Comparison of ENCODE assay signal across 19 cellular contexts in genomic region chr4:87086143-87086805, GRCh38.
A peak's percentile ranks its signal among the peaks of the same experiment; 100 is the strongest.
DNase-seq lines count a peak whose midpoint lies in the region; ATAC-seq and TF ChIP-seq lines count a peak whose summit lies in the region.
"Had no signal": no experiment of that assay in that cellular context is flagged by ENCODE, and none has a peak within 500 bp of the region (broad histone marks: within the 10 kb centered on the region; RNA-seq: fewer than 3 reads in every experiment).

No MANE protein-coding gene starts in this region.

- peaks cover 10% of the 10 kb centered on the region for H3K79me1 ChIP-seq in H9 (ENCODE audit: insufficient read depth, low read depth, low read length, poor library complexity, severe bottlenecking)
- no peaks in the 10 kb centered on the region for H3K79me1 ChIP-seq in trophoblast cell (ENCODE audit: low read length)

- no peaks in the 10 kb centered on the region for H3K27me3 ChIP-seq in BLaER1 treated with 17β-estradiol and CSF1 and Interleukin-3, amounts not matched to agents 10 nM and 100 nM
- no peaks in the 10 kb centered on the region for H3K27me3 ChIP-seq in H9 (ENCODE audit: insufficient read depth, low read length)
- H3K27me3 ChIP-seq in rectal smooth muscle tissue (ENCODE audit: control insufficient read depth, insufficient read depth, low read length): no peaks in the 10 kb centered on the region
- H3K27me3 ChIP-seq in trophoblast cell (ENCODE audit: insufficient read depth, low read length): no peaks in the 10 kb centered on the region
- no peaks in the 10 kb centered on the region for H3K27me3 ChIP-seq in endodermal cell (ENCODE audit: control insufficient read depth, insufficient read depth, low read length, poor library complexity, severe bottlenecking)

- H3T11ph ChIP-seq in H9 (ENCODE audit: low read length): no peak overlapping the region

- H4K12ac ChIP-seq in trophoblast cell (ENCODE audit: low read depth, low read length): no peak overlapping the region

- H3K9ac ChIP-seq in BLaER1 treated with 17β-estradiol and CSF1 and Interleukin-3, amounts not matched to agents 10 nM and 100 nM: no peak overlapping the region
- H3K9ac ChIP-seq in H9 (ENCODE audit: extremely low read depth, insufficient read length, low read length) (no peak overlapping the region), rectal smooth muscle tissue (ENCODE audit: low read length) (no peak overlapping the region), trophoblast cell (ENCODE audit: low read length) (no peak overlapping the region), endodermal cell (ENCODE audit: extremely low read depth, low read length, poor library complexity, severe bottlenecking) (no peak overlapping the region)

- H3K4me1 ChIP-seq in BLaER1 treated with 17β-estradiol and CSF1 and Interleukin-3, amounts not matched to agents 10 nM and 100 nM: peaks cover 47 to 93% (median 65%) of the 10 kb centered on the region in 10 experiments
- H3K4me1 ChIP-seq in H9 (ENCODE audit: insufficient read depth, low read length) (peaks cover 2% of the 10 kb centered on the region; the same call in 1 of the 2 replicates), rectal smooth muscle tissue (ENCODE audit: control insufficient read depth, insufficient read depth, low read length) (peaks cover 35% of the 10 kb centered on the region), trophoblast cell (ENCODE audit: control insufficient read depth in 1 of 2, insufficient read depth in 2 of 2, low read length in 2 of 2) (peaks cover 0 to 2% of the 10 kb centered on the region in 2 experiments), endodermal cell (ENCODE audit: control insufficient read depth, insufficient read depth, low read length) (no peaks in the 10 kb centered on the region)

- H3K9me3 Mint-ChIP-seq in H9 (no peaks in the 10 kb centered on the region), endodermal cell (no peaks in the 10 kb centered on the region)
- H3K9me3 Mint-ChIP-seq in dendritic cell treated with granulocyte-macrophage colony-stimulating factor and Interleukin-4, amounts not matched to agents 40 ng/mL and 50 ng/mL, for 4 days: no peaks in the 10 kb centered on the region

- H4K5ac ChIP-seq in H9 (ENCODE audit: insufficient read length, low read depth, low read length): no peak overlapping the region

- H3K36me3 ChIP-seq in BLaER1 treated with 17β-estradiol and CSF1 and Interleukin-3, amounts not matched to agents 10 nM and 100 nM: peaks cover 65 to 95% (median 84%) of the 10 kb centered on the region in 11 experiments
- peaks cover 2% of the 10 kb centered on the region for H3K36me3 ChIP-seq in rectal smooth muscle tissue (ENCODE audit: control insufficient read depth, insufficient read depth, low read length)
- no peaks in the 10 kb centered on the region for H3K36me3 ChIP-seq in trophoblast cell (ENCODE audit: control insufficient read depth in 1 of 2, insufficient read depth in 2 of 2, low read length in 2 of 2)
- H3K36me3 ChIP-seq in endodermal cell (ENCODE audit: control insufficient read depth, insufficient read depth, low read length): peaks cover 82% of the 10 kb centered on the region

- no peak overlapping the region for H2AFZ ChIP-seq in H9 (ENCODE audit: low read length)
- no peak overlapping the region for H2AFZ ChIP-seq in trophoblast cell (ENCODE audit: insufficient read depth, low read length, poor library complexity)

- H2BK120ac ChIP-seq in H9 (ENCODE audit: low read depth, low read length, poor library complexity, severe bottlenecking) (no peak overlapping the region), trophoblast cell (ENCODE audit: insufficient read depth, low read length, poor library complexity) (no peak overlapping the region)

- H3K4ac ChIP-seq in H9 (ENCODE audit: low read depth, low read length): no peak overlapping the region
- H3K4ac ChIP-seq in trophoblast cell (ENCODE audit: low read depth, low read length): no peak overlapping the region

- H4K91ac ChIP-seq in H9 (ENCODE audit: insufficient read length, low read depth, low read length): no peak overlapping the region
- no peak overlapping the region for H4K91ac ChIP-seq in trophoblast cell (ENCODE audit: low read depth, low read length)

- H3K23ac ChIP-seq in H9 (ENCODE audit: insufficient read length, low read depth, low read length): no peak overlapping the region
- H3K23ac ChIP-seq in trophoblast cell (ENCODE audit: low read length): no peak overlapping the region

- no peak overlapping the region; a peak in 1 of 5 replicates for H3K4me3 Mint-ChIP-seq in H9
- no peak overlapping the region for H3K4me3 Mint-ChIP-seq in dendritic cell treated with granulocyte-macrophage colony-stimulating factor and Interleukin-4, amounts not matched to agents 40 ng/mL and 50 ng/mL, for 4 days
- no peak overlapping the region for H3K4me3 Mint-ChIP-seq in endodermal cell

- H3K4me3 ChIP-seq in BLaER1 treated with 17β-estradiol and CSF1 and Interleukin-3, amounts not matched to agents 10 nM and 100 nM: no peak overlapping the region
- no peak overlapping the region for H3K4me3 ChIP-seq in rectal smooth muscle tissue (ENCODE audit: low read length)
- no peak overlapping the region for H3K4me3 ChIP-seq in trophoblast cell (ENCODE audit: low read depth, low read length)
- no peak overlapping the region for H3K4me3 ChIP-seq in endodermal cell (ENCODE audit: low read length)
- H3K4me3 ChIP-seq: A549 had no signal

- ATAC-seq in GM18520 (IDR thresholded peaks at IDR 0.05; ENCODE audit: unreplicated experiment): no peak
- ATAC-seq: A549, HepG2, Right ventricle myocardium inferior had no signal

- no CpG with 5 or more reads among the region's 12 CpGs for WGBS in H9 (ENCODE audit: extremely low coverage, insufficient read length, low lambda C conversion rate)
- no CpG with 5 or more reads among the region's 12 CpGs for WGBS in trophoblast cell (ENCODE audit: extremely low coverage, insufficient coverage, insufficient read length)
- WGBS in endodermal cell (ENCODE audit: insufficient coverage in 1 of 2, insufficient read length in 1 of 2), 2 experiments: 96 to 98% methylated on average over 7 to 12 of the region's 12 CpGs

- DNase-seq in H9 (no peak), NCI-H748 treated with DMSO at 0.1 percent for 48 hours (lab: John Stamatoyannopoulos, UW) (no peak), trophoblast cell (no peak), endodermal cell (no peak)
- DNase-seq: C1 segment of cervical spinal cord, DMS79 treated with DMSO at 0.1 percent for 48 hours, H7, KG1, NCI-H1105 treated with DMSO at 0.1 percent for 48 hours, NCI-H1694, NCI-H2081 treated with DMSO at 0.1 percent for 48 hours, NCI-H774 had no signal

- intact Hi-C loops in dendritic cell treated with granulocyte-macrophage colony-stimulating factor and Interleukin-4, amounts not matched to agents 40 ng/mL and 50 ng/mL, for 4 days (cut with micrococcal nuclease): no loop called here

- no peaks in the 10 kb centered on the region for H3K23me2 ChIP-seq in H9 (ENCODE audit: insufficient read length, low read depth, low read length, poor library complexity, severe bottlenecking)

- H2BK5ac ChIP-seq in H9 (ENCODE audit: insufficient read length, low read length) (no peak overlapping the region), trophoblast cell (ENCODE audit: low read depth, low read length, poor library complexity) (no peak overlapping the region)

- H3K36me3 Mint-ChIP-seq in H9 (ENCODE audit: insufficient read depth in 1 of 3, low read depth in 3 of 3): peaks cover 4 to 28% (median 17%) of the 10 kb centered on the region in 3 experiments; a peak in 6 of 7 replicates
- H3K36me3 Mint-ChIP-seq in dendritic cell treated with granulocyte-macrophage colony-stimulating factor and Interleukin-4, amounts not matched to agents 40 ng/mL and 50 ng/mL, for 4 days (ENCODE audit: low read depth): peaks cover 70% of the 10 kb centered on the region
- H3K36me3 Mint-ChIP-seq in endodermal cell (ENCODE audit: low read depth): peaks cover 56% of the 10 kb centered on the region

- H3K27me3 Mint-ChIP-seq in H9 (ENCODE audit: low read depth) (no peaks in the 10 kb centered on the region), endodermal cell (ENCODE audit: insufficient read depth) (no peaks in the 10 kb centered on the region)
- no peaks in the 10 kb centered on the region for H3K27me3 Mint-ChIP-seq in dendritic cell treated with granulocyte-macrophage colony-stimulating factor and Interleukin-4, amounts not matched to agents 40 ng/mL and 50 ng/mL, for 4 days

- no peak overlapping the region for H4K8ac ChIP-seq in H9 (replicated peaks; ENCODE audit: insufficient read length, low read depth, low read length)
- H4K8ac ChIP-seq in trophoblast cell (ENCODE audit: low read depth, low read length): no peak overlapping the region

- no peaks in the 10 kb centered on the region for H3K9me3 ChIP-seq in BLaER1 treated with 17β-estradiol and CSF1 and Interleukin-3, amounts not matched to agents 10 nM and 100 nM (replicated peaks in 1 of 11)
- H3K9me3 ChIP-seq in H9 (ENCODE audit: control insufficient read depth, low read depth, low read length): no peaks in the 10 kb centered on the region
- no peaks in the 10 kb centered on the region for H3K9me3 ChIP-seq in trophoblast cell (ENCODE audit: insufficient read depth, low read depth, low read length)
- H3K9me3 ChIP-seq in endodermal cell (ENCODE audit: control insufficient read depth, low read length): no peaks in the 10 kb centered on the region
- H3K9me3 ChIP-seq: A549 had no signal

- H3K4me1 Mint-ChIP-seq in H9: peaks cover 11 to 15% of the 10 kb centered on the region in 2 experiments
- peaks cover 41% of the 10 kb centered on the region for H3K4me1 Mint-ChIP-seq in dendritic cell treated with granulocyte-macrophage colony-stimulating factor and Interleukin-4, amounts not matched to agents 40 ng/mL and 50 ng/mL, for 4 days (ENCODE audit: low read depth)
- peaks cover 25% of the 10 kb centered on the region for H3K4me1 Mint-ChIP-seq in endodermal cell

- TF ChIP-seq CTCF in H9 (conservative IDR thresholded peaks at IDR 0.05) (no peak), endodermal cell (conservative IDR thresholded peaks at IDR 0.05) (no peak)

- H2BK12ac ChIP-seq in H9 (ENCODE audit: insufficient read length, low read depth, low read length): no peak overlapping the region
- H2BK12ac ChIP-seq in trophoblast cell (ENCODE audit: low read length): no peak overlapping the region

- H2AK5ac ChIP-seq in H9 (ENCODE audit: insufficient read length, low read length) (no peak overlapping the region), trophoblast cell (ENCODE audit: low read length) (no peak overlapping the region)

- H3K14ac ChIP-seq in H9 (ENCODE audit: insufficient read depth, low read length) (no peak overlapping the region), trophoblast cell (ENCODE audit: low read length) (no peak overlapping the region)

- peak overlapping the region; percentile 28 to 83 (median 55) for H3K4me2 ChIP-seq in BLaER1 treated with 17β-estradiol and CSF1 and Interleukin-3, amounts not matched to agents 10 nM and 100 nM
- H3K4me2 ChIP-seq in H9 (ENCODE audit: insufficient read depth, insufficient read length, low read length) (no peak overlapping the region), trophoblast cell (ENCODE audit: low read length) (no peak overlapping the region)
- H3K4me2 ChIP-seq: A549 had no signal

- H3K56ac ChIP-seq in H9 (ENCODE audit: insufficient read length, low read depth, low read length): no peak overlapping the region

- H3K27ac ChIP-seq in BLaER1 treated with 17β-estradiol and CSF1 and Interleukin-3, amounts not matched to agents 10 nM and 100 nM: peak overlapping the region in 7 of 11 experiments; percentile 0 to 42 (median 26); a peak in 6 of 22 replicates
- no peak overlapping the region for H3K27ac ChIP-seq in H9 (ENCODE audit: insufficient read length, low read depth, low read length)
- H3K27ac ChIP-seq in rectal smooth muscle tissue (ENCODE audit: low read depth, low read length): peak overlapping the region; percentile 41
- no peak overlapping the region for H3K27ac ChIP-seq in trophoblast cell (ENCODE audit: low read depth, low read length)
- no peak overlapping the region for H3K27ac ChIP-seq in endodermal cell (ENCODE audit: low read depth, low read length)
- H3K27ac ChIP-seq: A549 had no signal

- H2BK15ac ChIP-seq in H9 (ENCODE audit: low read depth, low read length): peak overlapping the region; percentile 12; the same call in 1 of the 2 replicates

- no peak overlapping the region for H3K18ac ChIP-seq in H9 (ENCODE audit: insufficient read length, low read depth, low read length)
- H3K18ac ChIP-seq in trophoblast cell (ENCODE audit: low read length): no peak overlapping the region

- H3K79me2 ChIP-seq in H9 (ENCODE audit: insufficient read depth, low read length): no peaks in the 10 kb centered on the region; the same call in none of the 2 replicates
- H3K79me2 ChIP-seq in trophoblast cell (ENCODE audit: control insufficient read depth, insufficient read depth, low read length, poor library complexity): no peaks in the 10 kb centered on the region

- H3K27ac Mint-ChIP-seq in H9: no peak overlapping the region; a peak in 1 of 7 replicates
- H3K27ac Mint-ChIP-seq in dendritic cell treated with granulocyte-macrophage colony-stimulating factor and Interleukin-4, amounts not matched to agents 40 ng/mL and 50 ng/mL, for 4 days: peak overlapping the region; percentile 76
- H3K27ac Mint-ChIP-seq in endodermal cell: no peak overlapping the region

- H4K20me1 ChIP-seq in BLaER1 treated with 17β-estradiol and CSF1 and Interleukin-3, amounts not matched to agents 10 nM and 100 nM: peaks cover 23 to 97% (median 61%) of the 10 kb centered on the region in 11 experiments; a peak in 20 of 22 replicates
- no peaks in the 10 kb centered on the region for H4K20me1 ChIP-seq in H9 (ENCODE audit: control insufficient read depth, insufficient read depth, insufficient read length)

- no peak overlapping the region for H2BK20ac ChIP-seq in H9 (ENCODE audit: low read depth, low read length, poor library complexity, severe bottlenecking)

Comparison
In these comparisons a context has a peak if more than half of its experiments do, and no peak if none do; other contexts are left out.
1. H3K27ac ChIP-seq: peak in BLaER1 treated with 17β-estradiol and CSF1 and Interleukin-3, amounts not matched to agents 10 nM and 100 nM (7 of 11) and rectal smooth muscle tissue (single experiment); none in H9 (single experiment), trophoblast cell (single experiment) and endodermal cell (single experiment).
2. H3K4me2 ChIP-seq: peak in BLaER1 treated with 17β-estradiol and CSF1 and Interleukin-3, amounts not matched to agents 10 nM and 100 nM (11 of 11); none in H9 (single experiment) and trophoblast cell (single experiment).